ENCODE assay signal across 8 cellular contexts in genomic region chr15:64161688-64162477, GRCh38. TPM values are rescaled to one million over a fixed set of nuclear protein-coding genes. Genes with fewer than 3 reads are reported as not detected.
DNase-seq lines count a peak whose midpoint lies in the region; ATAC-seq and TF ChIP-seq lines count a peak whose summit lies in the region.

No MANE protein-coding gene starts in this region.

- H4K20me1 ChIP-seq in GM23338 (replicated peaks; ENCODE audit: insufficient read depth), result peaks cover 17% of the 10 kb centered on the region

- peak overlapping the region; percentile 42 for H3K27ac ChIP-seq in GM23338 (ENCODE audit: low read depth)

- H3K4me3 Mint-ChIP-seq in GM23338, result peak overlapping the region; percentile 89
- peak overlapping the region; percentile 90 for H3K4me3 Mint-ChIP-seq in T-helper 17 cell

- H3K9me3 ChIP-seq in T-helper 17 cell (ENCODE audit: control insufficient read depth, low read length, poor library complexity, severe bottlenecking), result no peaks in the 10 kb centered on the region

- H3K9me3 Mint-ChIP-seq in GM23338, result no peaks in the 10 kb centered on the region

- peaks cover 33% of the 10 kb centered on the region for H3K36me3 ChIP-seq in GM23338 (ENCODE audit: insufficient read depth)

- H3K79me2 ChIP-seq in GM23338 (replicated peaks; ENCODE audit: insufficient read depth), result peaks cover 21% of the 10 kb centered on the region

- H3K4me2 ChIP-seq in GM23338, result peak overlapping the region; percentile 96

- peaks cover 21% of the 10 kb centered on the region; the same call in 1 of the 2 replicates for H3F3A ChIP-seq in GM23338 (replicated peaks; ENCODE audit: low read depth)

- no peak for DNase-seq in GM23338 (ENCODE audit: low spot score)
- no peak for DNase-seq in T-helper 17 cell
- no peak for DNase-seq in foreskin fibroblast
- DNase-seq in skeletal muscle cell (ENCODE audit: low read depth), result no peak
- no peak for DNase-seq in GOT3 (lab: John Stamatoyannopoulos, UW)
- no peak for DNase-seq in NCI-H2081 treated with DMSO at 0.1 percent for 48 hours (lab: John Stamatoyannopoulos, UW)
- no peak for DNase-seq in NCI-H1105 (lab: John Stamatoyannopoulos, UW)

- TF ChIP-seq CTCF in GM23338 (conservative IDR thresholded peaks at IDR 0.05; ENCODE audit: low read depth in 2 of 2) (no peak), foreskin fibroblast (IDR thresholded peaks at IDR 0.05; ENCODE audit: low read depth, low read length) (no peak)

- ATAC-seq in GM23338, result no peak
- ATAC-seq in T-helper 17 cell, result no peak
- ATAC-seq in HG03045 (IDR thresholded peaks at IDR 0.05; ENCODE audit: unreplicated experiment), result no peak

- H3K36me3 Mint-ChIP-seq in GM23338 (ENCODE audit: low read depth) (peaks cover 44% of the 10 kb centered on the region), T-helper 17 cell (ENCODE audit: low read depth) (peaks cover 12% of the 10 kb centered on the region)

- peaks cover 24% of the 10 kb centered on the region for H3K4me1 Mint-ChIP-seq in GM23338
- H3K4me1 Mint-ChIP-seq in T-helper 17 cell, result peaks cover 43% of the 10 kb centered on the region

- H3K27me3 Mint-ChIP-seq in GM23338 (ENCODE audit: insufficient read depth, low read depth, poor library complexity) (peaks cover 4% of the 10 kb centered on the region), T-helper 17 cell (no peaks in the 10 kb centered on the region)

- no peaks in the 10 kb centered on the region for H3K27me3 ChIP-seq in GM23338 (ENCODE audit: insufficient read depth)

- H3K27ac Mint-ChIP-seq in GM23338 (peak overlapping the region; percentile 61), T-helper 17 cell (peak overlapping the region; percentile 81)

- no peaks in the 10 kb centered on the region for H3K9me2 ChIP-seq in GM23338 (ENCODE audit: insufficient read depth)

- peaks cover 25% of the 10 kb centered on the region for H3K4me1 ChIP-seq in GM23338 (ENCODE audit: insufficient read depth)

- peak overlapping the region; percentile 68 for H3K4me3 ChIP-seq in GM23338
- H3K4me3 ChIP-seq in foreskin fibroblast (ENCODE audit: low read depth in 1 of 2, low read length in 2 of 2), result peak overlapping the region; percentile 73 to 94
- peak overlapping the region; percentile 88 for H3K4me3 ChIP-seq in skeletal muscle cell (ENCODE audit: low read depth, low read length)

- 0 out of 2 replicates have a peak overlapping the region, but pooled peaks have one; percentile 5 for H2AFZ ChIP-seq in GM23338

TF ChIP-seq in GM23338, 12 proteins besides CTCF, POLR2A, EP300 and RAD21:
- TF ChIP-seq EZH2 (IDR thresholded peaks at IDR 0.05; ENCODE audit: low read depth, unreplicated experiment), result no peak
- TF ChIP-seq JUNB (IDR thresholded peaks at IDR 0.05; ENCODE audit: unreplicated experiment), result no peak
- TF ChIP-seq ZNF331 (CRISPR knock-in tag; IDR thresholded peaks at IDR 0.05; ENCODE audit: low read depth), result no peak
- no peak for TF ChIP-seq STAT1 (IDR thresholded peaks at IDR 0.05; ENCODE audit: unreplicated experiment)
- no peak for TF ChIP-seq ZNF114 (CRISPR knock-in tag; IDR thresholded peaks at IDR 0.05)
TF ChIP-seq in GM23338: peak in this region for 0.

RNA-seq across cellular contexts. Expression of gene PPIB, which starts 0.9 kb away (rescaled TPM):
- total RNA-seq in GM23338 (2014; rRNA removed; shearing (Covaris generic)), result 372 and 398 TPM in 2 replicates
- polyA plus RNA-seq in GM23338 (2016; fragmentation: Nextera tagmentation; extraction: Ambion mirVana), result 870 and 887 TPM in 2 replicates
- 100 to 1,000 TPM; 202 to 208 TPM for total RNA-seq in T-helper 17 cell

RNA-seq across cellular contexts. Expression of gene SNX22, which starts 10.4 kb away (rescaled TPM):
- total RNA-seq in GM23338 (2014; rRNA removed; shearing (Covaris generic)), result 1.9 and 5.7 TPM in 2 replicates
- polyA plus RNA-seq in GM23338 (2016; fragmentation: Nextera tagmentation; extraction: Ambion mirVana), result 3.7 TPM in 2 replicates
- 1 to 10 TPM in 1 of 2 donors, under 1 TPM in 1; 0.42 to 1.9 TPM for total RNA-seq in T-helper 17 cell
